8 cellular contexts compared by ENCODE assay signal in genomic region chr16:12052450-12053150, GRCh38.
DNase-seq lines count a peak whose midpoint lies in the region; ATAC-seq and TF ChIP-seq lines count a peak whose summit lies in the region.
"Not testable (repeated sequence)": the region's sequence is repeated elsewhere in the genome, so short reads cannot be mapped to it uniquely, and the experiment has no call there.

No MANE protein-coding gene starts in this region.

- peak overlapping the region; percentile 75 for H3K27ac Mint-ChIP-seq in stimulated activated naive B cell treated with anti-CD40 and anti-IgM and Interleukin-4, amounts not matched to agents 10 μg/mL and 1 μg/mL and 100 μg/mL, for 72 hours

- intact Hi-C loops in cardiac septum (cut with DNase I); left lung (cut with DNase I); mucosa of descending colon (cut with DNase I, micrococcal nuclease); upper lobe of right lung (cut with DNase I): not testable (repeated sequence)

- peak; percentile 87 for ATAC-seq in left lung
- peak; percentile 50 for ATAC-seq in mucosa of descending colon
- ATAC-seq in stimulated activated naive B cell treated with anti-CD40 and anti-IgM and Interleukin-4, amounts not matched to agents 10 μg/mL and 1 μg/mL and 100 μg/mL, for 72 hours (replicated peaks): not testable (repeated sequence)
- ATAC-seq in upper lobe of right lung: peak; percentile 51

- DNase-seq in DMS153 (lab: John Stamatoyannopoulos, UW) (peak; percentile 6), NCI-H748 (lab: John Stamatoyannopoulos, UW; ENCODE audit: unreplicated experiment) (peak; percentile 45), NCI-H774 (lab: John Stamatoyannopoulos, UW) (peak; percentile 52), cardiac septum (ENCODE audit: low spot score) (peak; percentile 49), left lung (peak in 1 of 2 donors; percentile 31)
- not testable (repeated sequence) for DNase-seq in mucosa of descending colon; stimulated activated naive B cell treated with anti-CD40 and anti-IgM and Interleukin-4, amounts not matched to agents 10 μg/mL and 1 μg/mL and 100 μg/mL, for 72 hours; upper lobe of right lung

- peaks cover 0 to 48% of the 10 kb centered on the region in 2 donors for H3K36me3 ChIP-seq in left lung
- H3K36me3 ChIP-seq in mucosa of descending colon (ENCODE audit: low read depth): not testable (repeated sequence)
- H3K36me3 ChIP-seq in upper lobe of right lung: peaks cover 24% of the 10 kb centered on the region

- H3K27ac ChIP-seq in left lung, upper lobe of right lung: not testable (repeated sequence)

- H3K9me3 Mint-ChIP-seq in stimulated activated naive B cell treated with anti-CD40 and anti-IgM and Interleukin-4, amounts not matched to agents 10 μg/mL and 1 μg/mL and 100 μg/mL, for 72 hours: not testable (repeated sequence)

- not testable (repeated sequence) for H3K27me3 ChIP-seq in left lung, upper lobe of right lung

- H3K4me3 Mint-ChIP-seq in stimulated activated naive B cell treated with anti-CD40 and anti-IgM and Interleukin-4, amounts not matched to agents 10 μg/mL and 1 μg/mL and 100 μg/mL, for 72 hours: not testable (repeated sequence)

- TF ChIP-seq CTCF in left lung (IDR thresholded peaks at IDR 0.05); mucosa of descending colon (IDR thresholded peaks at IDR 0.05); upper lobe of right lung (IDR thresholded peaks at IDR 0.05): not testable (repeated sequence)

- H3K9me3 ChIP-seq in left lung, mucosa of descending colon, upper lobe of right lung: not testable (repeated sequence)

- not testable (repeated sequence) for H3K4me3 ChIP-seq in left lung, mucosa of descending colon, upper lobe of right lung

- not testable (repeated sequence) for H3K4me1 ChIP-seq in left lung; mucosa of descending colon (ENCODE audit: low read depth); upper lobe of right lung

- H3K4me1 Mint-ChIP-seq in stimulated activated naive B cell treated with anti-CD40 and anti-IgM and Interleukin-4, amounts not matched to agents 10 μg/mL and 1 μg/mL and 100 μg/mL, for 72 hours: peaks cover 27 to 40% of the 10 kb centered on the region in 2 donors

- H3K27me3 Mint-ChIP-seq in stimulated activated naive B cell treated with anti-CD40 and anti-IgM and Interleukin-4, amounts not matched to agents 10 μg/mL and 1 μg/mL and 100 μg/mL, for 72 hours: not testable (repeated sequence)

- peaks cover 51 to 56% of the 10 kb centered on the region in 2 donors for H3K36me3 Mint-ChIP-seq in stimulated activated naive B cell treated with anti-CD40 and anti-IgM and Interleukin-4, amounts not matched to agents 10 μg/mL and 1 μg/mL and 100 μg/mL, for 72 hours
